ENCODE assay signal across 8 cellular contexts in genomic region chr12:100128509-100128908, GRCh38. TPM values are rescaled to one million over a fixed set of nuclear protein-coding genes. Genes with fewer than 3 reads are reported as not detected.
DNase-seq lines count a peak whose midpoint lies in the region; ATAC-seq and TF ChIP-seq lines count a peak whose summit lies in the region.

No MANE protein-coding gene starts in this region.

- H4K20me1 ChIP-seq in BLaER1 treated with 17β-estradiol and CSF1 and Interleukin-3, amounts not matched to agents 10 nM and 100 nM: peaks cover 0 to 35% (median 0%) of the 10 kb centered on the region in 11 experiments; a peak in 6 of 22 replicates

- H3K4me1 Mint-ChIP-seq in type B pancreatic cell (ENCODE audit: unreplicated experiment): peaks cover 17% of the 10 kb centered on the region

- intact Hi-C loops in stomach (cut with DNase I; ENCODE audit: low total_unique reads): no loop called here

- H3K36me3 ChIP-seq in BLaER1 treated with 17β-estradiol and CSF1 and Interleukin-3, amounts not matched to agents 10 nM and 100 nM: peaks cover 0 to 36% (median 17%) of the 10 kb centered on the region in 11 experiments; a peak in 16 of 22 replicates
- H3K36me3 ChIP-seq in stomach: no peaks in the 10 kb centered on the region

- H3K9me3 Mint-ChIP-seq in type B pancreatic cell: peaks cover 3% of the 10 kb centered on the region

- peaks cover 6 to 26% (median 13%) of the 10 kb centered on the region in 11 experiments for H3K9me3 ChIP-seq in BLaER1 treated with 17β-estradiol and CSF1 and Interleukin-3, amounts not matched to agents 10 nM and 100 nM (replicated peaks in 1 of 11)
- no peaks in the 10 kb centered on the region for H3K9me3 ChIP-seq in stomach

- TF ChIP-seq CTCF in VCaP (conservative IDR thresholded peaks at IDR 0.05) (peak; percentile 26; the same call in 1 of the 2 replicates), type B pancreatic cell (conservative IDR thresholded peaks at IDR 0.05) (peak; percentile 28), stomach (IDR thresholded peaks at IDR 0.05) (peak in 2 of 7 experiments; percentile 12 to 13)

- no peak for ATAC-seq in GM21717 (IDR thresholded peaks at IDR 0.05; ENCODE audit: unreplicated experiment)

- DNase-seq in HPDE6-E6E7 (ENCODE audit: extremely low spot score) (peak; percentile 14), hepatic stellate cell (ENCODE audit: low spot score) (peak; percentile 26), type B pancreatic cell (ENCODE audit: extremely low spot score, unreplicated experiment) (no peak), T1000 (lab: John Stamatoyannopoulos, UW) (no peak), stomach (no peak)

- H3K4me3 Mint-ChIP-seq in type B pancreatic cell: no peak overlapping the region

- peak overlapping the region; percentile 41 to 83 (median 73) for H3K4me2 ChIP-seq in BLaER1 treated with 17β-estradiol and CSF1 and Interleukin-3, amounts not matched to agents 10 nM and 100 nM

- peak overlapping the region; percentile 54 for H3K27ac Mint-ChIP-seq in type B pancreatic cell

- H3K4me1 ChIP-seq in BLaER1 treated with 17β-estradiol and CSF1 and Interleukin-3, amounts not matched to agents 10 nM and 100 nM: peaks cover 14 to 45% (median 25%) of the 10 kb centered on the region in 10 experiments
- H3K4me1 ChIP-seq in stomach: peaks cover 15 to 54% (median 41%) of the 10 kb centered on the region in 4 donors

- H3K9ac ChIP-seq in BLaER1 treated with 17β-estradiol and CSF1 and Interleukin-3, amounts not matched to agents 10 nM and 100 nM: peak overlapping the region; percentile 20 to 70 (median 47); a peak in 15 of 22 replicates

- no peak for TF ChIP-seq POLR2A in stomach (IDR thresholded peaks at IDR 0.05)

- peak overlapping the region in 3 of 10 experiments; percentile 6 to 21 (median 12); a peak in 3 of 20 replicates for H3K4me3 ChIP-seq in BLaER1 treated with 17β-estradiol and CSF1 and Interleukin-3, amounts not matched to agents 10 nM and 100 nM
- no peak overlapping the region for H3K4me3 ChIP-seq in stomach

- H3K36me3 Mint-ChIP-seq in type B pancreatic cell: peaks cover 5% of the 10 kb centered on the region

- no peak for TF ChIP-seq EP300 in stomach (IDR thresholded peaks at IDR 0.05)

- no peaks in the 10 kb centered on the region for H3K27me3 ChIP-seq in BLaER1 treated with 17β-estradiol and CSF1 and Interleukin-3, amounts not matched to agents 10 nM and 100 nM
- no peaks in the 10 kb centered on the region for H3K27me3 ChIP-seq in stomach

- peak overlapping the region; percentile 19 to 80 (median 72); a peak in 21 of 22 replicates for H3K27ac ChIP-seq in BLaER1 treated with 17β-estradiol and CSF1 and Interleukin-3, amounts not matched to agents 10 nM and 100 nM
- no peak overlapping the region; the same call in 1 of the 2 replicates for H3K27ac ChIP-seq in VCaP
- peak overlapping the region in 2 of 5 donors; percentile 38 to 66 for H3K27ac ChIP-seq in stomach

- WGBS in stomach, 5 donors: 0 to 30% (median 15%) methylated on average over 1 of the region's 1 CpG

- H3K27me3 Mint-ChIP-seq in type B pancreatic cell: no peaks in the 10 kb centered on the region

RNA-seq across cellular contexts. Expression of gene BLTP3B, which starts 14.2 kb away (rescaled TPM):
- 12.0 and 19.5 TPM in 2 replicates for total RNA-seq in type B pancreatic cell (ENCODE audit: low replicate concordance)
- total RNA-seq in stomach: 10 to 100 TPM; 13.9 to 62.6 (median 35.3) TPM
- polyA plus RNA-seq in stomach: 10 to 100 TPM in 1 of 3 donors, 1 to 10 TPM in 2; 4.7 to 10.3 (median 6.6) TPM

Comparison
In these comparisons a context has a peak if more than half of its experiments do, and no peak if none do; other contexts are left out.
1. DNase-seq: peak in HPDE6-E6E7 (single experiment) and hepatic stellate cell (single experiment); none in type B pancreatic cell (single experiment), T1000 (single experiment) and stomach (single experiment).